1 cellular context compared by ENCODE assay signal in the genomic region with DNA sequence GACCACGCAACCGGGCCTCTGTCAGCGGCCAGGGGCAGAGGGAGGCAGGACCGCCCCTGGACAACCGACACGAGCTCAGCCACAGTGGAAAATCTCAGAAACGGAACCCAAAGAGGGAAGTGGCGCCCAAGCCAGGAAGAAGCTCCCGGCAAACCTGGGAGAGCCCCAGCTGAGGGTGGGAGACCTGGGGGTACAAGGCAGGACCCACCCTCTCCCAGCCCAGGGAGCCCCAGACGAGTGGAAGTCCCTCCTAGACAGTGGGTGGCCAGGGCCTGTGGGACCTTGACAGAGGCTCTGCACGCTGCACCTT.
TF ChIP-seq lines count a peak whose summit lies in the region.

No MANE protein-coding gene starts in this region.

TF ChIP-seq in GM12878, 131 proteins besides CTCF, POLR2A, EP300 and RAD21:
- no peak for TF ChIP-seq BACH1 (IDR thresholded peaks at IDR 0.05; ENCODE audit: borderline replicate concordance)
- TF ChIP-seq RFX5 (IDR thresholded peaks at IDR 0.05; ENCODE audit: low read depth, low read length) = no peak
- TF ChIP-seq E4F1 (IDR thresholded peaks at IDR 0.05; ENCODE audit: borderline replicate concordance, partially characterized antibody) = no peak
- no peak for TF ChIP-seq SIN3A (IDR thresholded peaks at IDR 0.05; ENCODE audit: low read depth, low read length)
- TF ChIP-seq, protein P1, sequence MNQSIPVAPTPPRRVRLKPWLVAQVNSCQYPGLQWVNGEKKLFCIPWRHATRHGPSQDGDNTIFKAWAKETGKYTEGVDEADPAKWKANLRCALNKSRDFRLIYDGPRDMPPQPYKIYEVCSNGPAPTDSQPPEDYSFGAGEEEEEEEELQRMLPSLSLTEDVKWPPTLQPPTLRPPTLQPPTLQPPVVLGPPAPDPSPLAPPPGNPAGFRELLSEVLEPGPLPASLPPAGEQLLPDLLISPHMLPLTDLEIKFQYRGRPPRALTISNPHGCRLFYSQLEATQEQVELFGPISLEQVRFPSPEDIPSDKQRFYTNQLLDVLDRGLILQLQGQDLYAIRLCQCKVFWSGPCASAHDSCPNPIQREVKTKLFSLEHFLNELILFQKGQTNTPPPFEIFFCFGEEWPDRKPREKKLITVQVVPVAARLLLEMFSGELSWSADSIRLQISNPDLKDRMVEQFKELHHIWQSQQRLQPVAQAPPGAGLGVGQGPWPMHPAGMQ (IDR thresholded peaks at IDR 0.05; ENCODE audit: borderline replicate concordance) = no peak
- TF ChIP-seq MEF2B (IDR thresholded peaks at IDR 0.05; ENCODE audit: partially characterized antibody, poor library complexity, severe bottlenecking) = no peak
- TF ChIP-seq EZH2 (IDR thresholded peaks at IDR 0.05; ENCODE audit: borderline replicate concordance, control insufficient read depth, low read depth, low read length) = no peak
- TF ChIP-seq DPF2 (IDR thresholded peaks at IDR 0.05) = 0 out of 2 replicates have a peak, but pooled peaks have one; percentile 6
- no peak for TF ChIP-seq EED (IDR thresholded peaks at IDR 0.05; ENCODE audit: low read depth)
- TF ChIP-seq, protein P2, sequence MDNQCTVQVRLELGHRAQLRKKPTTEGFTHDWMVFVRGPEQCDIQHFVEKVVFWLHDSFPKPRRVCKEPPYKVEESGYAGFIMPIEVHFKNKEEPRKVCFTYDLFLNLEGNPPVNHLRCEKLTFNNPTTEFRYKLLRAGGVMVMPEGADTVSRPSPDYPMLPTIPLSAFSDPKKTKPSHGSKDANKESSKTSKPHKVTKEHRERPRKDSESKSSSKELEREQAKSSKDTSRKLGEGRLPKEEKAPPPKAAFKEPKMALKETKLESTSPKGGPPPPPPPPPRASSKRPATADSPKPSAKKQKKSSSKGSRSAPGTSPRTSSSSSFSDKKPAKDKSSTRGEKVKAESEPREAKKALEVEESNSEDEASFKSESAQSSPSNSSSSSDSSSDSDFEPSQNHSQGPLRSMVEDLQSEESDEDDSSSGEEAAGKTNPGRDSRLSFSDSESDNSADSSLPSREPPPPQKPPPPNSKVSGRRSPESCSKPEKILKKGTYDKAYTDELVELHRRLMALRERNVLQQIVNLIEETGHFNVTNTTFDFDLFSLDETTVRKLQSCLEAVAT (IDR thresholded peaks at IDR 0.05) = no peak
- TF ChIP-seq NR2F1 (conservative IDR thresholded peaks at IDR 0.05) = no peak
- TF ChIP-seq, protein P3, sequence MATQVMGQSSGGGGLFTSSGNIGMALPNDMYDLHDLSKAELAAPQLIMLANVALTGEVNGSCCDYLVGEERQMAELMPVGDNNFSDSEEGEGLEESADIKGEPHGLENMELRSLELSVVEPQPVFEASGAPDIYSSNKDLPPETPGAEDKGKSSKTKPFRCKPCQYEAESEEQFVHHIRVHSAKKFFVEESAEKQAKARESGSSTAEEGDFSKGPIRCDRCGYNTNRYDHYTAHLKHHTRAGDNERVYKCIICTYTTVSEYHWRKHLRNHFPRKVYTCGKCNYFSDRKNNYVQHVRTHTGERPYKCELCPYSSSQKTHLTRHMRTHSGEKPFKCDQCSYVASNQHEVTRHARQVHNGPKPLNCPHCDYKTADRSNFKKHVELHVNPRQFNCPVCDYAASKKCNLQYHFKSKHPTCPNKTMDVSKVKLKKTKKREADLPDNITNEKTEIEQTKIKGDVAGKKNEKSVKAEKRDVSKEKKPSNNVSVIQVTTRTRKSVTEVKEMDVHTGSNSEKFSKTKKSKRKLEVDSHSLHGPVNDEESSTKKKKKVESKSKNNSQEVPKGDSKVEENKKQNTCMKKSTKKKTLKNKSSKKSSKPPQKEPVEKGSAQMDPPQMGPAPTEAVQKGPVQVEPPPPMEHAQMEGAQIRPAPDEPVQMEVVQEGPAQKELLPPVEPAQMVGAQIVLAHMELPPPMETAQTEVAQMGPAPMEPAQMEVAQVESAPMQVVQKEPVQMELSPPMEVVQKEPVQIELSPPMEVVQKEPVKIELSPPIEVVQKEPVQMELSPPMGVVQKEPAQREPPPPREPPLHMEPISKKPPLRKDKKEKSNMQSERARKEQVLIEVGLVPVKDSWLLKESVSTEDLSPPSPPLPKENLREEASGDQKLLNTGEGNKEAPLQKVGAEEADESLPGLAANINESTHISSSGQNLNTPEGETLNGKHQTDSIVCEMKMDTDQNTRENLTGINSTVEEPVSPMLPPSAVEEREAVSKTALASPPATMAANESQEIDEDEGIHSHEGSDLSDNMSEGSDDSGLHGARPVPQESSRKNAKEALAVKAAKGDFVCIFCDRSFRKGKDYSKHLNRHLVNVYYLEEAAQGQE (IDR thresholded peaks at IDR 0.05; ENCODE audit: low read depth, low read length) = no peak
- no peak for TF ChIP-seq ZNF592 (IDR thresholded peaks at IDR 0.05)
- TF ChIP-seq SREBF1 (IDR thresholded peaks at IDR 0.05; ENCODE audit: low read length) = no peak
- TF ChIP-seq STAT1 (conservative IDR thresholded peaks at IDR 0.05) = no peak
- TF ChIP-seq BMI1 (IDR thresholded peaks at IDR 0.05; ENCODE audit: borderline replicate concordance) = no peak
- TF ChIP-seq TCF7 (IDR thresholded peaks at IDR 0.05; ENCODE audit: borderline replicate concordance) = no peak
- no peak for TF ChIP-seq MYC (IDR thresholded peaks at IDR 0.05; ENCODE audit: insufficient read depth, insufficient read length, insufficient replicate concordance, low read length, severe bottlenecking)
- TF ChIP-seq CBX5 (IDR thresholded peaks at IDR 0.05; ENCODE audit: low read depth) = no peak
- peak; percentile 22; the same call in 1 of the 2 replicates for TF ChIP-seq IKZF1 (conservative IDR thresholded peaks at IDR 0.05)
- peak; percentile 51; the same call in 1 of the 2 replicates for TF ChIP-seq SPI1 (IDR thresholded peaks at IDR 0.05; ENCODE audit: borderline replicate concordance, insufficient read depth, low read depth, low read length)
- TF ChIP-seq, protein P4, sequence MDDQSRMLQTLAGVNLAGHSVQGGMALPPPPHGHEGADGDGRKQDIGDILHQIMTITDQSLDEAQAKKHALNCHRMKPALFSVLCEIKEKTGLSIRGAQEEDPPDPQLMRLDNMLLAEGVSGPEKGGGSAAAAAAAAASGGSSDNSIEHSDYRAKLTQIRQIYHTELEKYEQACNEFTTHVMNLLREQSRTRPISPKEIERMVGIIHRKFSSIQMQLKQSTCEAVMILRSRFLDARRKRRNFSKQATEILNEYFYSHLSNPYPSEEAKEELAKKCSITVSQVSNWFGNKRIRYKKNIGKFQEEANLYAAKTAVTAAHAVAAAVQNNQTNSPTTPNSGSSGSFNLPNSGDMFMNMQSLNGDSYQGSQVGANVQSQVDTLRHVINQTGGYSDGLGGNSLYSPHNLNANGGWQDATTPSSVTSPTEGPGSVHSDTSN (IDR thresholded peaks at IDR 0.05; ENCODE audit: insufficient replicate concordance, low read depth, low read length) = no peak
- TF ChIP-seq HDAC2 (IDR thresholded peaks at IDR 0.05) = no peak
- TF ChIP-seq RUNX3 (IDR thresholded peaks at IDR 0.05; ENCODE audit: low read length) = no peak
TF ChIP-seq in GM12878: peak in this region for 3.
